11 cellular contexts compared by ENCODE assay signal in the genomic region with DNA sequence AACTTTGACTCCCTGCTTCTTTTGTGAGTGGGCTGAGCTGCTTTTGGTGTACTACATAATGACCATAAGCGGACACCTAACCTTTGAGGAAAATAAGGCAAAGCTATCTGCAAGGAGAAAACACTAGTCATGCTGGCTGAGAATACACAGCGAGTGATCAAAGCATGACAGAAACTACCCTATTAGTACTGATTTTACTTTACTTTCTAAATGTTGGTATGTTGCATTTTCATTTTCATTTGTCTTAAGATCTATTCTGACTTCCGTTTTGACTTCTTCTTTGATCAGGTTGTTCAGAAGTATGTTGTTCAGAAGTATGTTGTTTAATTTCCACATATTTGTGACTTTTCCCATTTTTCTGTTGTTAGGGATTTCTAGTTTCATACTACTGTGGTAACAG.
DNase-seq lines count a peak whose midpoint lies in the region; ATAC-seq and TF ChIP-seq lines count a peak whose summit lies in the region.
"Had no signal": no experiment of that assay in that cellular context is flagged by ENCODE, and none has a peak within 500 bp of the region (broad histone marks: within the 10 kb centered on the region; RNA-seq: fewer than 3 reads in every experiment).

No MANE protein-coding gene starts in this region.

- ATAC-seq in GM18508 (IDR thresholded peaks at IDR 0.05; ENCODE audit: insufficient read depth, unreplicated experiment) (peak; percentile 87), GM21360 (IDR thresholded peaks at IDR 0.05; ENCODE audit: unreplicated experiment) (peak; percentile 98), HG02870 (IDR thresholded peaks at IDR 0.05; ENCODE audit: unreplicated experiment) (peak; percentile 85), HG03442 (IDR thresholded peaks at IDR 0.05; ENCODE audit: unreplicated experiment) (peak; percentile 92), WTC11 (no peak), natural killer cell (no peak), left ventricle myocardium superior (no peak)

- POLR2A ChIA-PET in WTC11 (lab: Charles Lee) (no interaction called here), Caco-2 (lab: Charles Lee) (no interaction called here)

- DNase-seq in WTC11 (ENCODE audit: low spot score) (no peak), natural killer cell (no peak), left ventricle myocardium superior (no peak), Caco-2 (no peak)
- DNase-seq: activated naive CD8-positive, alpha-beta T cell treated with anti-CD3 and anti-CD28 coated beads, Interleukin-2, amount 10 ng/mL, durations not matched to agents 7 days and 5 days; DMS53; Right ventricle myocardium superior had no signal

- H3K4me1 ChIP-seq in Caco-2, result no peaks in the 10 kb centered on the region

- no peak for TF ChIP-seq CTCF in WTC11 (IDR thresholded peaks at IDR 0.05)
- TF ChIP-seq CTCF in natural killer cell (IDR thresholded peaks at IDR 0.05), result no peak
- no peak for TF ChIP-seq CTCF in Caco-2 (IDR thresholded peaks at IDR 0.05; ENCODE audit: insufficient read depth in 1 of 2, low read depth in 1 of 2, low read length in 1 of 2, severe bottlenecking in 1 of 2, unreplicated experiment in 1 of 2)

- H3K9me3 ChIP-seq in Caco-2, result no peaks in the 10 kb centered on the region

- H3K4me3 Mint-ChIP-seq in WTC11 (no peak overlapping the region), natural killer cell (no peak overlapping the region), Caco-2 (ENCODE audit: unreplicated experiment) (no peak overlapping the region)
- H3K4me3 Mint-ChIP-seq: activated naive CD8-positive, alpha-beta T cell treated with anti-CD3 and anti-CD28 coated beads, Interleukin-2, amount 10 ng/mL, durations not matched to agents 7 days and 5 days had no signal

- CTCF ChIA-PET in WTC11 (lab: Charles Lee), result no interaction called here
- CTCF ChIA-PET in Caco-2 (lab: Charles Lee), result no interaction called here

- no peaks in the 10 kb centered on the region for H3K9me3 Mint-ChIP-seq in WTC11
- H3K9me3 Mint-ChIP-seq in natural killer cell, result peaks cover 4 to 8% of the 10 kb centered on the region in 2 donors
- no peaks in the 10 kb centered on the region for H3K9me3 Mint-ChIP-seq in Caco-2 (ENCODE audit: unreplicated experiment)

- no peaks in the 10 kb centered on the region for H3K36me3 ChIP-seq in Caco-2 (ENCODE audit: control insufficient read depth, insufficient read depth, low read length)

- no peaks in the 10 kb centered on the region for H3K27me3 ChIP-seq in Caco-2 (replicated peaks; ENCODE audit: control insufficient read depth, insufficient read depth, low read length)

- no TSS peak for BruUV-seq in Caco-2 (replicated peaks; lab: Mats Ljungman, UMichigan)

- H3K4me1 Mint-ChIP-seq in WTC11 (no peaks in the 10 kb centered on the region), natural killer cell (no peaks in the 10 kb centered on the region), Caco-2 (ENCODE audit: low read depth, unreplicated experiment) (no peaks in the 10 kb centered on the region)
- H3K4me1 Mint-ChIP-seq: activated naive CD8-positive, alpha-beta T cell treated with anti-CD3 and anti-CD28 coated beads, Interleukin-2, amount 10 ng/mL, durations not matched to agents 7 days and 5 days had no signal

- H3K27me3 Mint-ChIP-seq in WTC11 (ENCODE audit: low read depth), result no peaks in the 10 kb centered on the region
- no peaks in the 10 kb centered on the region for H3K27me3 Mint-ChIP-seq in natural killer cell (ENCODE audit: low read depth in 2 of 2)
- H3K27me3 Mint-ChIP-seq in Caco-2 (ENCODE audit: insufficient read depth, unreplicated experiment), result peaks cover 2% of the 10 kb centered on the region
- H3K27me3 Mint-ChIP-seq: activated naive CD8-positive, alpha-beta T cell treated with anti-CD3 and anti-CD28 coated beads, Interleukin-2, amount 10 ng/mL, durations not matched to agents 7 days and 5 days had no signal

- H3K36me3 Mint-ChIP-seq in WTC11, result no peaks in the 10 kb centered on the region
- H3K36me3 Mint-ChIP-seq in natural killer cell, result no peaks in the 10 kb centered on the region
- H3K36me3 Mint-ChIP-seq in Caco-2 (ENCODE audit: insufficient read depth, unreplicated experiment), result no peaks in the 10 kb centered on the region
- H3K36me3 Mint-ChIP-seq: activated naive CD8-positive, alpha-beta T cell treated with anti-CD3 and anti-CD28 coated beads, Interleukin-2, amount 10 ng/mL, durations not matched to agents 7 days and 5 days had no signal

- intact Hi-C loops in natural killer cell (cut with micrococcal nuclease) (no loop called here), left ventricle myocardium superior (cut with micrococcal nuclease) (no loop called here), Caco-2 (cut with micrococcal nuclease; ENCODE audit: unreplicated experiment) (no loop called here)

- H3K4me3 ChIP-seq in Caco-2 (ENCODE audit: low read depth, low read length), result no peak overlapping the region

- H3K27ac Mint-ChIP-seq in WTC11, result no peak overlapping the region
- no peak overlapping the region for H3K27ac Mint-ChIP-seq in natural killer cell
- H3K27ac Mint-ChIP-seq in Caco-2 (ENCODE audit: unreplicated experiment), result no peak overlapping the region
- H3K27ac Mint-ChIP-seq: activated naive CD8-positive, alpha-beta T cell treated with anti-CD3 and anti-CD28 coated beads, Interleukin-2, amount 10 ng/mL, durations not matched to agents 7 days and 5 days had no signal

TF ChIP-seq in WTC11, 78 proteins besides CTCF, POLR2A, EP300 and RAD21:
- TF ChIP-seq HMGA2 (CRISPR knock-in tag; IDR thresholded peaks at IDR 0.05) (no peak), CREB1 (CRISPR knock-in tag; IDR thresholded peaks at IDR 0.05) (no peak), ELF4 (CRISPR knock-in tag; IDR thresholded peaks at IDR 0.05; ENCODE audit: low read depth) (no peak)

Comparison
In these comparisons a context has a peak if more than half of its experiments do, and no peak if none do; other contexts are left out.
1. ATAC-seq: peak in GM18508 (single experiment), GM21360 (single experiment), HG02870 (single experiment) and HG03442 (single experiment); none in WTC11 (single experiment), natural killer cell (0 of 3) and left ventricle myocardium superior (single experiment).